ENCODE assay signal across 17 cellular contexts in the genomic region with DNA sequence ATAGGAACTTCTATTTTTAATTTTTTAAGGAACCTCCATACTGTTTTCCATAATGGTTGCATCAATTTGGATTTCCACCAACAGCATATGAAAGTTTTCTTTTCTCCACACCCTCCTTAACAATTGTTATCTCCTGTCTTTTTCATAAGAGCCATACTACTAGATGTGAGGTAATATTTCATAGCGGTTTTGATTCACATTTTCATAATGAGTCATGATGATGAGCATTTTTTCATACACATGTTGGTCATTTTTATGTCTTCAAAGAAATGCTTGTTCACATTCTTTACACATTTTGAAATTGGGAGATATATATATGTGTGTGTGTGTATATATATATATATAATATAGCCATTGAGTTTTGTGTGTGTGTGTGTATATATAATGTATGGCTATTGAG.
"Had no signal": no experiment of that assay in that cellular context is flagged by ENCODE, and none has a peak within 500 bp of the region (broad histone marks: within the 10 kb centered on the region; RNA-seq: fewer than 3 reads in every experiment).

No MANE protein-coding gene starts in this region.

- H3K4me3 ChIP-seq: dorsolateral prefrontal cortex, mucosa of descending colon, neural progenitor cell, right lobe of liver, thoracic aorta, tibial nerve, upper lobe of left lung had no signal

- H3K27me3 ChIP-seq: dorsolateral prefrontal cortex, neural progenitor cell, right lobe of liver, tibial nerve, upper lobe of left lung had no signal

- DNase-seq: dorsolateral prefrontal cortex; effector CD4-positive, alpha-beta T cell; hypothalamus; kidney; mesenchymal stem cell; mucosa of descending colon; naive B cell; right lobe of liver; small intestine; stimulated activated CD4-positive, alpha-beta T cell treated with anti-CD3 and anti-CD28 coated beads, Interleukin-15, amount 100 ng/mL, for 24 hours; stimulated activated CD4-positive, alpha-beta T cell treated with anti-CD3 and anti-CD28 coated beads, Interleukin-2, amount 100 ng/mL, for 48 hours; stimulated activated naive B cell treated with anti-CD40 and anti-IgM and Interleukin-4, amounts not matched to agents 10 μg/mL and 1 μg/mL and 100 μg/mL, for 72 hours; upper lobe of left lung had no signal

- H3K27ac ChIP-seq: dorsolateral prefrontal cortex, neural progenitor cell, parathyroid adenoma, right lobe of liver, thoracic aorta, tibial nerve, upper lobe of left lung had no signal

- H3K36me3 ChIP-seq: neural progenitor cell, right lobe of liver, thoracic aorta, tibial nerve, upper lobe of left lung had no signal

- H3K9me3 ChIP-seq: mucosa of descending colon, right lobe of liver, thoracic aorta, tibial nerve, upper lobe of left lung had no signal
